In genomic region chr19:19384486-19384885, GRCh38 we compare ENCODE assay signal across 9 cellular contexts. TPM values are rescaled to one million over a fixed set of nuclear protein-coding genes. Genes with fewer than 3 reads are reported as not detected.
DNase-seq lines count a peak whose midpoint lies in the region; ATAC-seq, FAIRE-seq and TF ChIP-seq lines count a peak whose summit lies in the region.
"Had no signal": no experiment of that assay in that cellular context is flagged by ENCODE, and none has a peak within 500 bp of the region (broad histone marks: within the 10 kb centered on the region; RNA-seq: fewer than 3 reads in every experiment).

No MANE protein-coding gene starts in this region.

- ATAC-seq in K562 = no peak

- H3K4me3 Mint-ChIP-seq in activated naive CD4-positive, alpha-beta T cell treated with anti-CD3 and anti-CD28 coated beads for 36 hours = peak overlapping the region; percentile 84

- no peaks in the 10 kb centered on the region for H3K27me3 ChIP-seq in K562 (ENCODE audit: control insufficient read depth in 2 of 2, insufficient read depth in 2 of 2, low read length in 2 of 2)
- no peaks in the 10 kb centered on the region for H3K27me3 ChIP-seq in tibial nerve

- intact Hi-C loops in activated naive CD4-positive, alpha-beta T cell treated with anti-CD3 and anti-CD28 coated beads for 36 hours (cut with micrococcal nuclease) = no loop called here
- intact Hi-C loops in K562 (cut with micrococcal nuclease) (loop anchor here (2.0 kb wide), 1 partner anchor 20 kb away; the partner anchor contains the start of gene GATAD2A), lower leg skin (cut with DNase I; ENCODE audit: low total_unique reads) (no loop called here)

- peak overlapping the region; percentile 84 to 94 for H3K9ac ChIP-seq in K562 (ENCODE audit: insufficient read depth in 1 of 2, low read depth in 2 of 2, low read length in 2 of 2)

- H3K9me3 Mint-ChIP-seq in activated naive CD4-positive, alpha-beta T cell treated with anti-CD3 and anti-CD28 coated beads for 36 hours = no peaks in the 10 kb centered on the region

- POLR2A ChIA-PET in K562 (lab: Yijun Ruan, JAX) = interaction anchor here (1.0 to 1.6 kb wide), 6 partner anchors 12 to 23 kb away, joined by 3 to 9 read pairs (median 6); no protein-coding TSS in a partner anchor

- H3K36me3 Mint-ChIP-seq in activated naive CD4-positive, alpha-beta T cell treated with anti-CD3 and anti-CD28 coated beads for 36 hours (ENCODE audit: low read depth) = no peaks in the 10 kb centered on the region

- TF ChIP-seq CTCF in K562 (IDR thresholded peaks at IDR 0.05 in 2 of 3, conservative IDR thresholded peaks at IDR 0.05 in 1 of 3; ENCODE audit: insufficient read depth in 2 of 3, low read depth in 1 of 3, low read length in 3 of 3) (no peak), lower leg skin (IDR thresholded peaks at IDR 0.05) (no peak), tibial nerve (IDR thresholded peaks at IDR 0.05) (no peak)

- no peak for FAIRE-seq in K562 (lab: Jason Lieb, UNC)

- H3K9me3 ChIP-seq in K562 (replicated peaks; ENCODE audit: control insufficient read depth, insufficient read depth, low read depth, low read length) (no peaks in the 10 kb centered on the region), tibial nerve (no peaks in the 10 kb centered on the region)

- peak overlapping the region; percentile 61 for H2AFZ ChIP-seq in K562 (ENCODE audit: low read depth, low read length)

- H3K79me2 ChIP-seq in K562 (ENCODE audit: control insufficient read depth, insufficient read depth, low read length) = peaks cover 48% of the 10 kb centered on the region

- CTCF ChIA-PET in activated naive CD4-positive, alpha-beta T cell treated with anti-CD3 and anti-CD28 coated beads for 36 hours (lab: Charles Lee) = interaction anchor here (1.0 to 1.1 kb wide), 3 partner anchors 8 to 105 kb away, joined by 3 to 6 read pairs (median 3); no protein-coding TSS in a partner anchor
- CTCF ChIA-PET in K562 (lab: Yijun Ruan, JAX; ENCODE audit: low intra/inter-chr PET ratio) = no interaction called here

- H3K4me1 ChIP-seq in K562 (replicated peaks in 1 of 2; ENCODE audit: control insufficient read depth in 2 of 2, insufficient read depth in 2 of 2, low read length in 2 of 2) (peaks cover 24 to 26% of the 10 kb centered on the region in 2 experiments; a peak in 4 of 5 replicates), tibial nerve (peaks cover 0 to 45% (median 24%) of the 10 kb centered on the region in 4 donors)

- in situ Hi-C loops in K562 (cut with MboI) = no loop called here

- H3K4me3 ChIP-seq in K562 (peak overlapping the region; percentile 45), lower leg skin (ENCODE audit: low read depth, poor library complexity, severe bottlenecking) (peak overlapping the region; percentile 31), tibial nerve (peak overlapping the region in 3 of 4 donors; percentile 76 to 93 (median 87))

- no peaks in the 10 kb centered on the region for H4K20me1 ChIP-seq in K562 (replicated peaks; ENCODE audit: control insufficient read depth, insufficient read depth, low read length)

- peaks cover 8% of the 10 kb centered on the region; the same call in 2 of the 3 replicates for H3K36me3 ChIP-seq in K562 (ENCODE audit: control insufficient read depth, insufficient read depth, low read length)
- H3K36me3 ChIP-seq in tibial nerve = no peaks in the 10 kb centered on the region

- no peaks in the 10 kb centered on the region for H3K9me1 ChIP-seq in K562 (ENCODE audit: control insufficient read depth, insufficient read depth, low read length)

- no TSS peak for BruUV-seq in K562 (replicated peaks; lab: Mats Ljungman, UMichigan)

- WGBS in K562 (ENCODE audit: insufficient coverage, low coverage, missing lambda C conversion rate) = 60% methylated on average over 13 of the region's 13 CpGs
- WGBS in lower leg skin, 2 donors = 64 to 71% methylated on average over 13 of the region's 13 CpGs
- WGBS in tibial nerve, 2 donors = 57 to 65% methylated on average over 13 of the region's 13 CpGs

- peak overlapping the region; percentile 87 for H3K27ac ChIP-seq in K562 (ENCODE audit: extremely low read depth, low read depth, low read length)
- H3K27ac ChIP-seq in tibial nerve = peak overlapping the region in 3 of 4 donors; percentile 88 to 91 (median 89)

- H3K27ac Mint-ChIP-seq in activated naive CD4-positive, alpha-beta T cell treated with anti-CD3 and anti-CD28 coated beads for 36 hours = no peak overlapping the region

- TF ChIP-seq EP300 in K562 (IDR thresholded peaks at IDR 0.05; ENCODE audit: low read length) (no peak), tibial nerve (IDR thresholded peaks at IDR 0.05) (no peak)

- no peaks in the 10 kb centered on the region for H3K27me3 Mint-ChIP-seq in activated naive CD4-positive, alpha-beta T cell treated with anti-CD3 and anti-CD28 coated beads for 36 hours (ENCODE audit: low read depth)

- peak overlapping the region; percentile 77 for H3K4me2 ChIP-seq in K562 (ENCODE audit: insufficient read depth, low read length)

- H3K4me1 Mint-ChIP-seq in activated naive CD4-positive, alpha-beta T cell treated with anti-CD3 and anti-CD28 coated beads for 36 hours (ENCODE audit: low read depth) = peaks cover 31% of the 10 kb centered on the region

- DNase-seq in activated naive CD4-positive, alpha-beta T cell treated with anti-CD3 and anti-CD28 coated beads for 36 hours = no peak
- no peak for DNase-seq in activated naive CD4-positive, alpha-beta T cell (lab: John Stamatoyannopoulos, UW)
- DNase-seq in K562 (ENCODE audit: extremely low read depth in 1 of 4, low spot score in 3 of 4) (no peak), lower leg skin (ENCODE audit: low spot score in 2 of 2) (no peak), tibial nerve (ENCODE audit: low spot score in 2 of 2) (no peak), SW480 (ENCODE audit: low spot score) (no peak), NCI-H2171 (lab: John Stamatoyannopoulos, UW) (no peak), NCI-H774 (lab: John Stamatoyannopoulos, UW) (no peak)
- DNase-seq: NCI-H524 had no signal

- TF ChIP-seq RAD21 in K562 (CRISPR knock-in tag; conservative IDR thresholded peaks at IDR 0.05 in 1 of 2, IDR thresholded peaks at IDR 0.05 in 1 of 2) = no peak

- TF ChIP-seq POLR2A in K562 (conservative IDR thresholded peaks at IDR 0.05) = no peak
- TF ChIP-seq POLR2A in lower leg skin (IDR thresholded peaks at IDR 0.05) = no peak
- no peak for TF ChIP-seq POLR2A in tibial nerve (IDR thresholded peaks at IDR 0.05)

TF ChIP-seq in K562, 482 proteins besides CTCF, POLR2A, EP300 and RAD21 (continues in another document):
- TF ChIP-seq, protein P1, sequence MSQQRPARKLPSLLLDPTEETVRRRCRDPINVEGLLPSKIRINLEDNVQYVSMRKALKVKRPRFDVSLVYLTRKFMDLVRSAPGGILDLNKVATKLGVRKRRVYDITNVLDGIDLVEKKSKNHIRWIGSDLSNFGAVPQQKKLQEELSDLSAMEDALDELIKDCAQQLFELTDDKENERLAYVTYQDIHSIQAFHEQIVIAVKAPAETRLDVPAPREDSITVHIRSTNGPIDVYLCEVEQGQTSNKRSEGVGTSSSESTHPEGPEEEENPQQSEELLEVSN (IDR thresholded peaks at IDR 0.05; ENCODE audit: borderline replicate concordance in 1 of 2, extremely low read depth in 1 of 2, insufficient read depth in 1 of 2, insufficient read length in 1 of 2, low read depth in 1 of 2, low read length in 1 of 2, poor library complexity in 1 of 2, severe bottlenecking in 1 of 2) = no peak
- TF ChIP-seq THRAP3 (IDR thresholded peaks at IDR 0.05; ENCODE audit: borderline replicate concordance) = no peak

RNA-seq across cellular contexts. Expression of gene GATAD2A, which starts 21.0 kb away (rescaled TPM):
- total RNA-seq in activated naive CD4-positive, alpha-beta T cell treated with anti-CD3 and anti-CD28 coated beads for 36 hours = 100 to 1,000 TPM in 1 of 2 experiments, 10 to 100 TPM in 1; 91.2 to 100 TPM
- total RNA-seq in K562 (2011; cell fraction: chromatin; rRNA removed; ENCODE audit: low replicate concordance) = 64.2 and 71.9 TPM in 2 replicates
- 40.3 and 42.0 TPM in 2 replicates for total RNA-seq in K562 (2011; cell fraction: nucleolus; rRNA removed)
- 44.1 and 58.8 TPM in 2 replicates for total RNA-seq in K562 (2011; cell fraction: nucleoplasm; rRNA removed)
- total RNA-seq in K562 (2014; rRNA removed) (114 and 141 TPM in 2 replicates), K562 (2014; rRNA removed; fragmentation: Illumina TruSeq; extraction: Trizol) (36.3 and 39.2 TPM in 2 replicates), K562 (2015; rRNA removed; fragmentation: Illumina TruSeq; extraction: Trizol) (61.2 and 65.5 TPM in 2 replicates), K562 (2021) (215 and 226 TPM in 2 replicates), lower leg skin (100 to 1,000 TPM in 1 of 4 donors, 10 to 100 TPM in 3; 73.8 to 128 (median 87.7) TPM), tibial nerve (10 to 100 TPM; 34.1 to 69.6 (median 36.8) TPM)
- polyA plus RNA-seq in K562 (2011; rRNA removed) (25.4 and 33.0 TPM in 2 replicates), K562 (2014; fragmentation: Illumina TruSeq; extraction: Trizol) (44.2 and 80.9 TPM in 2 replicates), K562 (2014; fragmentation: Nextera tagmentation; extraction: Ambion mirVana) (1 to 10 TPM; 2.4 to 5.1 TPM), K562 (2014; rRNA removed) (88.4 and 112 TPM in 2 replicates)
- 21.1 and 45.0 TPM in 2 replicates for polyA plus RNA-seq in K562 (2011; cell fraction: cytosol; rRNA removed)
- polyA plus RNA-seq in K562 (2011; cell fraction: nucleus; rRNA removed) = 23.6 and 33.3 TPM in 2 replicates
- polyA plus RNA-seq in K562 (2012) = 44.9 and 60.8 TPM in 2 replicates
- polyA minus RNA-seq in K562 (2011; rRNA and poly(A)+ RNA removed) = 33.1 and 40.4 TPM in 2 replicates
- 55.4 and 91.3 TPM in 2 replicates for polyA minus RNA-seq in K562 (2011; cell fraction: cytosol; rRNA and poly(A)+ RNA removed)
- 12.5 and 17.4 TPM in 2 replicates for polyA minus RNA-seq in K562 (2011; cell fraction: nucleus; rRNA and poly(A)+ RNA removed)

Comparison
In these comparisons a context has a peak if more than half of its experiments do, and no peak if none do; other contexts are left out.
1. H3K4me3 ChIP-seq: peak in every context shown above with its lines; median percentile 87 in tibial nerve; 45 in K562; 31 in lower leg skin.